Comparison of ENCODE assay signal across 23 cellular contexts in genomic region chr12:29695026-29695425, GRCh38.
A peak's percentile ranks its signal among the peaks of the same experiment; 100 is the strongest.
DNase-seq lines count a peak whose midpoint lies in the region; ATAC-seq and TF ChIP-seq lines count a peak whose summit lies in the region.
"Had no signal": no experiment of that assay in that cellular context is flagged by ENCODE, and none has a peak within 500 bp of the region (broad histone marks: within the 10 kb centered on the region; RNA-seq: fewer than 3 reads in every experiment).

No MANE protein-coding gene starts in this region.

- H3K27ac ChIP-seq in uterus: no peak overlapping the region
- H3K27ac ChIP-seq in tibial artery: no peak overlapping the region
- H3K27ac ChIP-seq: BLaER1, HL-60, PC-9, SJSA1 had no signal

- intact Hi-C loops in uterus (cut with DNase I; ENCODE audit: low total_unique reads) (no loop called here), tibial artery (cut with DNase I; ENCODE audit: low total_unique reads) (no loop called here)

- H3K4me1 ChIP-seq in uterus: no peaks in the 10 kb centered on the region
- H3K4me1 ChIP-seq in tibial artery: peaks cover 0 to 4% (median 0%) of the 10 kb centered on the region in 4 donors
- H3K4me1 ChIP-seq: SJSA1 had no signal

- no peak for TF ChIP-seq CTCF in AG09319 (IDR thresholded peaks at IDR 0.05; ENCODE audit: low read depth, low read length)
- TF ChIP-seq CTCF in HFF-Myc (IDR thresholded peaks at IDR 0.05; ENCODE audit: low read depth, low read length, missing control alignments): no peak
- no peak for TF ChIP-seq CTCF in foreskin fibroblast (IDR thresholded peaks at IDR 0.05; ENCODE audit: low read depth, low read length)
- TF ChIP-seq CTCF in uterus (IDR thresholded peaks at IDR 0.05): no peak
- no peak for TF ChIP-seq CTCF in tibial artery (IDR thresholded peaks at IDR 0.05)

- DNase-seq in AG09319 (ENCODE audit: extremely low read depth, low read depth) (peak; percentile 39), HFF-Myc (ENCODE audit: extremely low read depth, low read depth) (peak; percentile 6), dedifferentiated amniotic fluid mesenchymal stem cell (ENCODE audit: extremely low spot score) (peak; percentile 38), foreskin fibroblast (peak; percentile 38 to 69), uterus (no peak), SHP77 (lab: John Stamatoyannopoulos, UW) (no peak), tibial artery (no peak)
- DNase-seq: CD4-positive, CD25-positive, alpha-beta regulatory T cell; GOT3; Karpas-422; NCI-H1092 treated with DMSO at 0.1 percent for 48 hours; NCI-H1436; NCI-H187; NCI-H2081 treated with DMSO at 0.1 percent for 48 hours; NCI-H524; NCI-H748 treated with DMSO at 0.1 percent for 48 hours; PC-9 had no signal

- no peak for TF ChIP-seq POLR2A in uterus (IDR thresholded peaks at IDR 0.05)

- ATAC-seq in GM18520 (IDR thresholded peaks at IDR 0.05; ENCODE audit: unreplicated experiment): no peak
- ATAC-seq: Right ventricle myocardium inferior had no signal

- H3K4me3 ChIP-seq in HFF-Myc (replicated peaks; ENCODE audit: low read depth, low read length): no peak overlapping the region
- no peak overlapping the region for H3K4me3 ChIP-seq in foreskin fibroblast (ENCODE audit: low read depth in 1 of 2, low read length in 2 of 2)
- no peak overlapping the region for H3K4me3 ChIP-seq in uterus
- H3K4me3 ChIP-seq in tibial artery: no peak overlapping the region
- H3K4me3 ChIP-seq: BLaER1, HAP-1, PC-9, SJSA1 had no signal

- H3K9me3 ChIP-seq in uterus (no peaks in the 10 kb centered on the region), tibial artery (no peaks in the 10 kb centered on the region)
- H3K9me3 ChIP-seq: BLaER1, HAP-1, SJSA1 had no signal

- no peaks in the 10 kb centered on the region for H3K36me3 ChIP-seq in uterus
- no peaks in the 10 kb centered on the region for H3K36me3 ChIP-seq in tibial artery
- H3K36me3 ChIP-seq: BLaER1, HAP-1, SJSA1 had no signal

- H3K27me3 ChIP-seq in uterus (no peaks in the 10 kb centered on the region), tibial artery (no peaks in the 10 kb centered on the region)
- H3K27me3 ChIP-seq: BLaER1, SJSA1 had no signal

Comparison
In these comparisons a context has a peak if more than half of its experiments do, and no peak if none do; other contexts are left out.
1. DNase-seq: peak in AG09319 (single experiment), HFF-Myc (single experiment), dedifferentiated amniotic fluid mesenchymal stem cell (single experiment) and foreskin fibroblast (2 of 2); none in uterus (0 of 2), SHP77 (0 of 2) and tibial artery (0 of 2).